Comparison of ENCODE assay signal across 2 cellular contexts in genomic region chr9:89411759-89412158, GRCh38.
TF ChIP-seq lines count a peak whose summit lies in the region.

No MANE protein-coding gene starts in this region.

TF ChIP-seq in GM12878, 131 proteins besides CTCF, POLR2A, EP300 and RAD21 (continued from another document):
- TF ChIP-seq RELA (IDR thresholded peaks at IDR 0.05; ENCODE audit: borderline replicate concordance, partially characterized antibody): no peak
- no peak for TF ChIP-seq BMI1 (IDR thresholded peaks at IDR 0.05; ENCODE audit: borderline replicate concordance)
- TF ChIP-seq BRCA1 (IDR thresholded peaks at IDR 0.05; ENCODE audit: low read depth, low read length): no peak

TF ChIP-seq in neural cell, 6 proteins besides CTCF, POLR2A, EP300 and RAD21 (continued from another document):
- TF ChIP-seq REST (IDR thresholded peaks at IDR 0.05; ENCODE audit: borderline replicate concordance): no peak
- TF ChIP-seq MXI1 (conservative IDR thresholded peaks at IDR 0.05; ENCODE audit: poor library complexity, severe bottlenecking): no peak
- TF ChIP-seq POLR2AphosphoS5 (IDR thresholded peaks at IDR 0.05): no peak
TF ChIP-seq in neural cell: peak in this region for 0.
